2 cellular contexts compared by ENCODE assay signal in genomic region chr6:13576017-13576416, GRCh38.
TF ChIP-seq lines count a peak whose summit lies in the region.

No MANE protein-coding gene starts in this region.

TF ChIP-seq in HCT116, 20 proteins besides CTCF, POLR2A, EP300 and RAD21:
- no peak for TF ChIP-seq SP1 (IDR thresholded peaks at IDR 0.05; ENCODE audit: low read depth)

TF ChIP-seq in K562, 482 proteins besides CTCF, POLR2A, EP300 and RAD21:
- TF ChIP-seq, protein P1, sequence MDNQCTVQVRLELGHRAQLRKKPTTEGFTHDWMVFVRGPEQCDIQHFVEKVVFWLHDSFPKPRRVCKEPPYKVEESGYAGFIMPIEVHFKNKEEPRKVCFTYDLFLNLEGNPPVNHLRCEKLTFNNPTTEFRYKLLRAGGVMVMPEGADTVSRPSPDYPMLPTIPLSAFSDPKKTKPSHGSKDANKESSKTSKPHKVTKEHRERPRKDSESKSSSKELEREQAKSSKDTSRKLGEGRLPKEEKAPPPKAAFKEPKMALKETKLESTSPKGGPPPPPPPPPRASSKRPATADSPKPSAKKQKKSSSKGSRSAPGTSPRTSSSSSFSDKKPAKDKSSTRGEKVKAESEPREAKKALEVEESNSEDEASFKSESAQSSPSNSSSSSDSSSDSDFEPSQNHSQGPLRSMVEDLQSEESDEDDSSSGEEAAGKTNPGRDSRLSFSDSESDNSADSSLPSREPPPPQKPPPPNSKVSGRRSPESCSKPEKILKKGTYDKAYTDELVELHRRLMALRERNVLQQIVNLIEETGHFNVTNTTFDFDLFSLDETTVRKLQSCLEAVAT (IDR thresholded peaks at IDR 0.05): no peak
- TF ChIP-seq MEF2D (tag; conservative IDR thresholded peaks at IDR 0.05; ENCODE audit: low read depth): 0 out of 2 replicates have a peak, but pooled peaks have one; percentile 50
- peak; percentile 62; the same call in 1 of the 2 replicates for TF ChIP-seq MEF2A (IDR thresholded peaks at IDR 0.05; ENCODE audit: control insufficient read depth, low read depth, low read length)
